9 cellular contexts compared by ENCODE assay signal in the genomic region with DNA sequence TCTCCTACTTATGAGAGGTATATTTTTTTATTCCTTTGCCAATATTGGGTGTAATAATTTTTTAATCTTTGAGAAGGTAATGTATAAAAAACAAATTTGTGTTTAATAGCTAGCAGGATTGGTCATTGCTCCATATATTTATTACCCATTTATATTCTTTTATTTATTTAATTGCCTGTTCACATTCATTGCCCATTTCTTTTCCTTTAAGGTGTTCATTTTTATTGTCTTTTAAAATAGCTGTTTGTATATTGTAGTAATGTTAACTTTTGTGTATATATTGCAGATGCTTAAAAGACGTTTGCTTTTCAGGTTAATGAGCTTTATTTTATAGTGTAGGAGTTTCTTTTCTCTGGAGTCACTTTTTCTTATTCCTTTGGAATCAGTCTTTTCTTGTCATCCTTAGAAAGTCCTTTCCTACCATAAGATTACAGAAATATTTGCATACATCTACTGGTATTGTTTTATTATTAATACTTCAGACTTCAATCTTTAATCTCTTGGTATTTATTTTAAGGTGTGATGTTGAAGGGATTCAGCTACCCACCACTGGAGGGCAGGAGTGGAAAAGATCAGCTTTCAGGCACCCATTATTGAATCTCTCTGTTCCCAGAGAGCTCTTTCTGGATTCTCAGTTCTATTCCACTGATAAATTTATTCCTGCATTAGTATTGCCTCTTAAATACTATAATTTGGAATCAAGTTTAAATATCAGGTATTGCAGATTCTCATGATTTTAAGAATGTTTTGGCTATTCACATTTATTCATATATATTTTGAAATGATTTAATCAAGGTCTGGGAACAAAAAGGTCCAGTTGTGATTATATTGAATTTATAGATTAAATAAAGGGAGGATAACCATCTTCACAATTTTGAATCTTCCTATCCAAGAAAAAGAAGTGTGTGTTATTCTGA. TPM values are rescaled to one million over a fixed set of nuclear protein-coding genes. Genes with fewer than 3 reads are reported as not detected.
DNase-seq lines count a peak whose midpoint lies in the region; ATAC-seq and TF ChIP-seq lines count a peak whose summit lies in the region.
"Had no signal": no experiment of that assay in that cellular context is flagged by ENCODE, and none has a peak within 500 bp of the region (broad histone marks: within the 10 kb centered on the region; RNA-seq: fewer than 3 reads in every experiment).

No MANE protein-coding gene starts in this region.

- H2AK5ac ChIP-seq in mesendoderm (ENCODE audit: low read length), result no peak overlapping the region

- no peaks in the 10 kb centered on the region for H3K27me3 ChIP-seq in adrenal gland
- no peaks in the 10 kb centered on the region for H3K27me3 ChIP-seq in mesendoderm (ENCODE audit: insufficient read depth, low read length, poor library complexity)
- H3K27me3 ChIP-seq: neutrophil had no signal

- H3K79me1 ChIP-seq in mesendoderm (ENCODE audit: low read length), result no peaks in the 10 kb centered on the region

- peaks cover 0 to 12% (median 3%) of the 10 kb centered on the region in 3 donors for H3K9me3 ChIP-seq in adrenal gland (replicated peaks in 1 of 3)
- H3K9me3 ChIP-seq: neutrophil had no signal

- peak in 4 of 6 experiments; percentile 11 to 22 (median 20) for TF ChIP-seq CTCF in adrenal gland (IDR thresholded peaks at IDR 0.05)

- H3K23ac ChIP-seq in mesendoderm (ENCODE audit: low read length), result no peak overlapping the region

- H3K4me1 ChIP-seq in adrenal gland (replicated peaks in 1 of 2) (peaks cover 0 to 13% of the 10 kb centered on the region in 2 donors), mesendoderm (ENCODE audit: control insufficient read depth, low read depth, low read length) (peaks cover under 1% of the 10 kb centered on the region)

- intact Hi-C loops in adrenal gland (cut with DNase I), result no loop called here

- no peak overlapping the region for H2BK5ac ChIP-seq in mesendoderm (ENCODE audit: low read length)

- H3K4me3 ChIP-seq in adrenal gland (no peak overlapping the region), mesendoderm (ENCODE audit: low read length) (no peak overlapping the region)

- ATAC-seq in GM19452 (IDR thresholded peaks at IDR 0.05; ENCODE audit: unreplicated experiment), result no peak
- ATAC-seq in HG03135 (IDR thresholded peaks at IDR 0.05; ENCODE audit: unreplicated experiment), result no peak

- H3K27ac ChIP-seq in adrenal gland (no peak overlapping the region), mesendoderm (ENCODE audit: low read depth, low read length) (no peak overlapping the region)
- H3K27ac ChIP-seq: neutrophil had no signal

- no peak overlapping the region for H4K8ac ChIP-seq in mesendoderm (ENCODE audit: low read depth, low read length)

- WGBS in adrenal gland, 4 donors, result 92 to 100% (median 94%) methylated on average over 1 of the region's 1 CpG
- WGBS in mesendoderm (ENCODE audit: extremely low coverage, insufficient coverage, low lambda C conversion rate), result no CpG with 5 or more reads among the region's 1 CpG

- TF ChIP-seq POLR2A in adrenal gland (IDR thresholded peaks at IDR 0.05), result no peak

- H3K4ac ChIP-seq in mesendoderm (ENCODE audit: low read depth, low read length), result no peak overlapping the region

- H3K56ac ChIP-seq in mesendoderm (ENCODE audit: low read length), result no peak overlapping the region

- H3K9ac ChIP-seq in mesendoderm (ENCODE audit: low read length), result no peak overlapping the region

- no peak overlapping the region for H3K4me2 ChIP-seq in mesendoderm (ENCODE audit: low read length)

- DNase-seq in DMS53 treated with DMSO at 0.1 percent for 48 hours (lab: John Stamatoyannopoulos, UW; ENCODE audit: unreplicated experiment) (peak; percentile 9), HuH-7 (ENCODE audit: low spot score) (peak; percentile 39), adrenal gland (no peak), mesendoderm (peak; percentile 60), COR-L47 (lab: John Stamatoyannopoulos, UW) (no peak), ecto neural progenitor cell (ENCODE audit: low spot score) (no peak)

- H3K36me3 ChIP-seq in adrenal gland (replicated peaks in 1 of 2) (no peaks in the 10 kb centered on the region), mesendoderm (ENCODE audit: control insufficient read depth, insufficient read depth, low read length) (no peaks in the 10 kb centered on the region)
- H3K36me3 ChIP-seq: neutrophil had no signal

- no peak overlapping the region for H2BK120ac ChIP-seq in mesendoderm (ENCODE audit: low read depth, low read length)

- H4K5ac ChIP-seq in mesendoderm (ENCODE audit: low read length), result no peak overlapping the region

- H2BK15ac ChIP-seq in mesendoderm (replicated peaks; ENCODE audit: low read depth), result no peak overlapping the region

- H3K18ac ChIP-seq in mesendoderm (ENCODE audit: low read length), result no peak overlapping the region

- peaks cover 16% of the 10 kb centered on the region for H3K79me2 ChIP-seq in mesendoderm (ENCODE audit: control insufficient read depth, insufficient read depth, low read length)

RNA-seq across cellular contexts. Expression of gene PPM1A, which starts 17.3 kb away (rescaled TPM):
- 10 to 100 TPM; 19.1 to 56.5 (median 42.5) TPM for total RNA-seq in adrenal gland
- 10 to 100 TPM; 23.4 to 53.0 (median 23.5) TPM for polyA plus RNA-seq in adrenal gland
- 34.3 TPM for polyA plus RNA-seq in mesendoderm (2013, experiment 1 of 2)
- polyA plus RNA-seq in mesendoderm (2013, experiment 2 of 2), result 35.4 TPM

Comparison
In these comparisons a context has a peak if more than half of its experiments do, and no peak if none do; other contexts are left out.
1. DNase-seq: peak in DMS53 treated with DMSO at 0.1 percent for 48 hours (single experiment), HuH-7 (single experiment) and mesendoderm (single experiment); none in adrenal gland (0 of 7), COR-L47 (single experiment) and ecto neural progenitor cell (single experiment).